In the genomic region with DNA sequence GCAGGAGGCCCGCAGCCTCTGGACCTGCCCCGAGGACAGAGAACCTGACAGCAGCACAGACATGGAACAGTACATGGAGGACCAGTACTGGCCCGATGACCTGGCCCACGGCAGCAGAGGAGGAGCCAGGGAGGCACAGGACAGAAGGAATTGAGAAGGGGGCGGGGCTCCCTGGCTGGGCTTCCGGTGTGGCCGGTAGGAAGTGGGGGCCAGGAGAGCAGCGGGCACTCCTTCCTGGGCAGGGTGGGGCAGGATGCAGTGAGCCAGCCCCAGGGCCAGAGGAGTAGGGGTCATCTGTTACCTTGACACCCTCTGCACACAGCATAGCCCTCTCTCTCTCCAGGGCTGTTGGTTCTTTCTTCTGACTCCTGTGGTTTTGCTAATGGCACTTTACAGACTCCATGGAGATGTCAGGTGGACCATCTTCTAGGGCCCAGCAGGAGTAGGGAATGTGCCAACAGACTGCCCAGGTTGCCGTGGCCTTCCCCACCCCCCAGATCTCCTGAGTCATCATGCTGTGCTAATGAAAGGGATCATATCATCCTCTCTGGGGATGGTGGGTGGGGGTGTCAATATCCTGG, we compare ENCODE assay signal across 9 cellular contexts. TPM values are rescaled to one million over a fixed set of nuclear protein-coding genes. Genes with fewer than 3 reads are reported as not detected.
DNase-seq lines count a peak whose midpoint lies in the region; ATAC-seq, FAIRE-seq and TF ChIP-seq lines count a peak whose summit lies in the region.
"Had no signal": no experiment of that assay in that cellular context is flagged by ENCODE, and none has a peak within 500 bp of the region (broad histone marks: within the 10 kb centered on the region; RNA-seq: fewer than 3 reads in every experiment).

No MANE protein-coding gene starts in this region.

- intact Hi-C loops in sciatic nerve (cut with DNase I) = no loop called here

- FAIRE-seq in RCC 7860 (lab: Jason Lieb, UNC) = no peak

- H3K27me3 ChIP-seq in SJCRH30 = no peaks in the 10 kb centered on the region

- H3K36me3 ChIP-seq in SJCRH30 = peaks cover 76% of the 10 kb centered on the region

- H3K27ac ChIP-seq in SJCRH30 = no peak overlapping the region

- H3K4me1 ChIP-seq in SJCRH30 = no peaks in the 10 kb centered on the region

- no peaks in the 10 kb centered on the region for H3K9me3 ChIP-seq in SJCRH30 (replicated peaks)

- DNase-seq in GM12865 (ENCODE audit: low read depth) (peak; percentile 52), RCC 7860 (ENCODE audit: low spot score) (peak; percentile 38), erythroblast (lab: John Stamatoyannopoulos, UW) (peak; percentile 22 to 52), sciatic nerve (ENCODE audit: low spot score) (no peak), amniotic stem cell (lab: John Stamatoyannopoulos, UW) (no peak), SJCRH30 (no peak), GOT3 (lab: John Stamatoyannopoulos, UW) (no peak)
- DNase-seq: stimulated activated CD4-positive, alpha-beta T cell treated with anti-CD3 and anti-CD28 coated beads, Interleukin-4, amount 100 ng/mL, for 4 hours had no signal

- H3K4me3 ChIP-seq in GM12865 (ENCODE audit: low read depth, low read length) (no peak overlapping the region), SJCRH30 (no peak overlapping the region)

- ATAC-seq in sciatic nerve (peak; percentile 35), GM18873 (IDR thresholded peaks at IDR 0.05; ENCODE audit: low FRiP score, unreplicated experiment) (no peak)

- TF ChIP-seq POLR2A in erythroblast (IDR thresholded peaks at IDR 0.05; ENCODE audit: low read length) = no peak

- TF ChIP-seq CTCF in GM12865 (IDR thresholded peaks at IDR 0.05; ENCODE audit: insufficient read depth, low read depth, low read length, missing control alignments) = no peak

RNA-seq across cellular contexts. Expression of a gene that starts 8.6 kb away (rescaled TPM):
- total RNA-seq in sciatic nerve = 20.2 TPM
- total RNA-seq in SJCRH30 (2014; rRNA removed; shearing (Covaris generic)) = 0.97 and 1.0 TPM in 2 replicates

RNA-seq across cellular contexts. Expression of a gene that starts 9.1 kb away (rescaled TPM):
- total RNA-seq in sciatic nerve = 10.7 TPM
- 71.1 and 76.5 TPM in 2 replicates for total RNA-seq in SJCRH30 (2014; rRNA removed; shearing (Covaris generic))

Comparison
In these comparisons a context has a peak if more than half of its experiments do, and no peak if none do; other contexts are left out.
1. DNase-seq: peak in GM12865 (single experiment), RCC 7860 (single experiment) and erythroblast (2 of 2); none in sciatic nerve (single experiment), amniotic stem cell (single experiment), SJCRH30 (0 of 2) and GOT3 (single experiment).
2. RNA of a gene that starts 8.6 kb away (total RNA-seq): 20.2 TPM in sciatic nerve (single experiment); 0.97 to 1.0 TPM in SJCRH30; every median in the first group is over 10 times any median in the second.